In the genomic region with DNA sequence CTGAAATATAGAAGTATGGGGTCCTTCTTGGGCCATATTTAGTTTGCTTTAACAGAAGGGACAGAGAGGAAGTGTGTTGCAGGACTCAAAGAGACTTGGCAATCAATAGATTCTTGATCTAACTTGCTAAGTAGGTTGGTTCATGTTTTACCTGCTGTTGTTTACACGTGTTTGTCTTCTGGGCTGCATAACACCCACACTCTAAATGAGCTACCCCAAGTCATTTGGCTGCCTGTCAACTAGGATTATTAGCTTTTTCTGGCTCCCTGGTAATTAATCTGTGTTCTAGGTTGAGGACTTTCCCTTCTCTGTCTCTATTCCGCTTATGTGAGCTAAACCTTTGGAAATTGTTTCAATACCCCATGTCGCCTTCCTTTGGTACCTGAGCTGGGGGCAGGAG, we compare ENCODE assay signal across 14 cellular contexts. TPM values are rescaled to one million over a fixed set of nuclear protein-coding genes. Genes with fewer than 3 reads are reported as not detected.
DNase-seq lines count a peak whose midpoint lies in the region; ATAC-seq, FAIRE-seq and TF ChIP-seq lines count a peak whose summit lies in the region.
"Had no signal": no experiment of that assay in that cellular context is flagged by ENCODE, and none has a peak within 500 bp of the region (broad histone marks: within the 10 kb centered on the region; RNA-seq: fewer than 3 reads in every experiment).

No MANE protein-coding gene starts in this region.

- RAD21 ChIA-PET in GM12878 (lab: Charles Lee; ENCODE audit: unreplicated experiment): interaction anchor here (1.1 to 1.9 kb wide), 3 partner anchors 8 to 131 kb away, joined by 4 to 8 read pairs (median 6); a partner anchor contains a TSS

- no peaks in the 10 kb centered on the region for H3K36me3 Mint-ChIP-seq in stimulated activated naive B cell treated with anti-CD40 and anti-IgM and Interleukin-4, amounts not matched to agents 10 μg/mL and 1 μg/mL and 100 μg/mL, for 72 hours

- WGBS in GM12878 (ENCODE audit: insufficient coverage, insufficient replicate concordance, low lambda C conversion rate, missing lambda C conversion rate): 22% methylated on average over 3 of the region's 3 CpGs

- no peak for TF ChIP-seq EP300 in GM12878 (IDR thresholded peaks at IDR 0.05; ENCODE audit: borderline replicate concordance in 1 of 2, control insufficient read depth in 1 of 2, low read depth in 2 of 2, low read length in 2 of 2)

- H3K9me3 Mint-ChIP-seq in stimulated activated naive B cell treated with anti-CD40 and anti-IgM and Interleukin-4, amounts not matched to agents 10 μg/mL and 1 μg/mL and 100 μg/mL, for 72 hours: no peaks in the 10 kb centered on the region

- peaks cover 9 to 13% of the 10 kb centered on the region in 2 donors for H3K27me3 Mint-ChIP-seq in stimulated activated naive B cell treated with anti-CD40 and anti-IgM and Interleukin-4, amounts not matched to agents 10 μg/mL and 1 μg/mL and 100 μg/mL, for 72 hours

- DNase-seq in NCI-H2171 treated with DMSO at 0.1 percent for 48 hours (lab: John Stamatoyannopoulos, UW) (peak; percentile 36), NCI-H2171 (lab: John Stamatoyannopoulos, UW) (no peak), NCI-H1694 (lab: John Stamatoyannopoulos, UW) (peak; percentile 30), GM12878 (ENCODE audit: low read depth, low spot score) (no peak), NCI-H510A (lab: John Stamatoyannopoulos, UW) (no peak), 8988T (no peak)
- DNase-seq in stimulated activated naive B cell treated with anti-CD40 and anti-IgM and Interleukin-4, amounts not matched to agents 10 μg/mL and 1 μg/mL and 100 μg/mL, for 72 hours: no peak
- DNase-seq: Caco-2, H7, NCI-H146, NCI-H524 treated with DMSO at 0.1 percent for 48 hours, PC-3 had no signal

- no TSS peak for BruUV-seq in GM12878 (replicated peaks; lab: Mats Ljungman, UMichigan)

- H3K9ac ChIP-seq in GM12878 (ENCODE audit: control insufficient read depth, insufficient read depth, low read length): no peak overlapping the region

- ATAC-seq in GM12878 (peak; percentile 42), HG03521 (IDR thresholded peaks at IDR 0.05; ENCODE audit: unreplicated experiment) (no peak)
- peak; percentile 5 to 12 for ATAC-seq in stimulated activated naive B cell treated with anti-CD40 and anti-IgM and Interleukin-4, amounts not matched to agents 10 μg/mL and 1 μg/mL and 100 μg/mL, for 72 hours (replicated peaks)
- ATAC-seq: PC-3 had no signal

- H3K27ac ChIP-seq in GM12878 (ENCODE audit: control insufficient read depth, insufficient read depth): no peak overlapping the region

- H3K4me2 ChIP-seq in GM12878 (ENCODE audit: control insufficient read depth, insufficient read depth): no peak overlapping the region

- H3K27me3 ChIP-seq in GM12878 (replicated peaks in 1 of 2; ENCODE audit: control insufficient read depth in 2 of 2, insufficient read depth in 2 of 2, low read length in 1 of 2): no peaks in the 10 kb centered on the region

- H3K36me3 ChIP-seq in GM12878 (ENCODE audit: control insufficient read depth in 2 of 2, insufficient read depth in 2 of 2, low read length in 1 of 2): no peaks in the 10 kb centered on the region

- H3K9me3 ChIP-seq in GM12878 (replicated peaks; ENCODE audit: control insufficient read depth, insufficient read depth, low read length): no peaks in the 10 kb centered on the region
- H3K9me3 ChIP-seq: Caco-2 had no signal

- H3K4me3 Mint-ChIP-seq in stimulated activated naive B cell treated with anti-CD40 and anti-IgM and Interleukin-4, amounts not matched to agents 10 μg/mL and 1 μg/mL and 100 μg/mL, for 72 hours: no peak overlapping the region

- H2AFZ ChIP-seq in GM12878 (ENCODE audit: control insufficient read depth, low read depth, low read length): no peak overlapping the region

- SMC1A ChIA-PET in GM12878 (lab: Charles Lee; ENCODE audit: uncharacterized antibody, unreplicated experiment): interaction anchor here (0.7 to 1.8 kb wide), 12 partner anchors 8 to 1024 kb away, joined by 3 to 5 read pairs (median 4); no protein-coding TSS in a partner anchor

- no peak for TF ChIP-seq CTCF in GM12878 (IDR thresholded peaks at IDR 0.05 in 2 of 3, conservative IDR thresholded peaks at IDR 0.05 in 1 of 3; ENCODE audit: control insufficient read depth in 2 of 3, extremely low read depth in 1 of 3, insufficient read depth in 1 of 3, low read depth in 3 of 3, low read length in 3 of 3)

- no peak for TF ChIP-seq RAD21 in GM12878 (IDR thresholded peaks at IDR 0.05; ENCODE audit: insufficient read depth, low read depth, low read length)

- no peaks in the 10 kb centered on the region for H3K79me2 ChIP-seq in GM12878 (ENCODE audit: control insufficient read depth, insufficient read depth, low read length)

- no peaks in the 10 kb centered on the region for H3K4me1 ChIP-seq in GM12878 (ENCODE audit: control insufficient read depth, insufficient read depth, low read length)

- no peak for TF ChIP-seq POLR2A in GM12878 (IDR thresholded peaks at IDR 0.05; ENCODE audit: low read depth, low read length)

- intact Hi-C loops in GM12878 (cut with micrococcal nuclease; ENCODE audit: unreplicated experiment): loop anchor here (2.0 kb wide), 1 partner anchor 130 kb away; a partner anchor contains a TSS

- H3K27ac Mint-ChIP-seq in stimulated activated naive B cell treated with anti-CD40 and anti-IgM and Interleukin-4, amounts not matched to agents 10 μg/mL and 1 μg/mL and 100 μg/mL, for 72 hours: no peak overlapping the region

- no peaks in the 10 kb centered on the region for H4K20me1 ChIP-seq in GM12878 (ENCODE audit: control insufficient read depth, insufficient read depth)

- in situ Hi-C loops in GM12878 (cut with MboI): no loop called here

- no peak for FAIRE-seq in GM12878 (lab: Jason Lieb, UNC)
- FAIRE-seq: A204.1 had no signal

- no peak overlapping the region for H3K4me3 ChIP-seq in GM12878

- H3K4me1 Mint-ChIP-seq in stimulated activated naive B cell treated with anti-CD40 and anti-IgM and Interleukin-4, amounts not matched to agents 10 μg/mL and 1 μg/mL and 100 μg/mL, for 72 hours: peaks cover 10 to 28% of the 10 kb centered on the region in 2 donors

- POLR2A ChIA-PET in GM12878 (lab: Charles Lee): interaction anchor here (1.1 kb wide), 1 partner anchor 131 kb away, joined by 3 read pairs; no protein-coding TSS in a partner anchor

- CTCF ChIA-PET in GM12878 (lab: Yijun Ruan, JAX): interaction anchor here (0.6 to 1.4 kb wide), 10 partner anchors 16 to 1041 kb away, joined by 3 read pairs; no protein-coding TSS in a partner anchor

TF ChIP-seq in GM12878, 131 proteins besides CTCF, POLR2A, EP300 and RAD21:
- TF ChIP-seq, protein P1, sequence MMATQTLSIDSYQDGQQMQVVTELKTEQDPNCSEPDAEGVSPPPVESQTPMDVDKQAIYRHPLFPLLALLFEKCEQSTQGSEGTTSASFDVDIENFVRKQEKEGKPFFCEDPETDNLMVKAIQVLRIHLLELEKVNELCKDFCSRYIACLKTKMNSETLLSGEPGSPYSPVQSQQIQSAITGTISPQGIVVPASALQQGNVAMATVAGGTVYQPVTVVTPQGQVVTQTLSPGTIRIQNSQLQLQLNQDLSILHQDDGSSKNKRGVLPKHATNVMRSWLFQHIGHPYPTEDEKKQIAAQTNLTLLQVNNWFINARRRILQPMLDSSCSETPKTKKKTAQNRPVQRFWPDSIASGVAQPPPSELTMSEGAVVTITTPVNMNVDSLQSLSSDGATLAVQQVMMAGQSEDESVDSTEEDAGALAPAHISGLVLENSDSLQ (IDR thresholded peaks at IDR 0.05): peak; percentile 64
- no peak for TF ChIP-seq NBN (IDR thresholded peaks at IDR 0.05)

RNA-seq across cellular contexts. Expression of a gene that starts 10.1 kb away (rescaled TPM):
- not detected in 2 replicates for total RNA-seq in GM12878 (2013; cell fraction: nucleolus; rRNA removed)
- total RNA-seq in GM12878 (2014; rRNA removed) (not detected in 2 replicates), GM12878 (2014; rRNA removed; fragmentation: Illumina TruSeq; extraction: Trizol) (not detected in 2 replicates), GM12878 (2021) (0.41 TPM in 1 of 2 replicates, not detected in the other)
- polyA plus RNA-seq in GM12878 (2011; ENCODE audit: low read depth): not detected
- polyA plus RNA-seq in GM12878 (2011; rRNA removed) (not detected in 2 replicates), GM12878 (2014; fragmentation: Illumina TruSeq; extraction: Trizol) (not detected in 2 replicates), GM12878 (2014; fragmentation: Nextera tagmentation; extraction: Ambion mirVana) (not detected), GM12878 (2014; rRNA removed) (not detected in 2 replicates), GM12878 (2016; fragmentation: Nextera tagmentation; extraction: Ambion mirVana) (not detected)
- polyA plus RNA-seq in GM12878 (2011; cell fraction: cytosol; rRNA removed): not detected in 2 replicates
- not detected in 2 replicates for polyA plus RNA-seq in GM12878 (2011; cell fraction: nucleus; rRNA removed)
- polyA plus RNA-seq in GM12878 (2012): not detected in 2 replicates
- not detected in 2 replicates for polyA minus RNA-seq in GM12878 (2011; rRNA and poly(A)+ RNA removed)
- polyA minus RNA-seq in GM12878 (2011; cell fraction: cytosol; rRNA and poly(A)+ RNA removed): not detected in 2 replicates
- polyA minus RNA-seq in GM12878 (2011; cell fraction: nucleus; rRNA and poly(A)+ RNA removed): not detected in 2 replicates
- total RNA-seq: Caco-2, H7, PC-3 had no signal

RNA-seq across cellular contexts. Expression of a gene that starts 38.9 kb away (rescaled TPM):
- 15.0 and 16.2 TPM in 2 replicates for total RNA-seq in GM12878 (2013; cell fraction: nucleolus; rRNA removed)
- total RNA-seq in GM12878 (2014; rRNA removed) (6.3 and 7.3 TPM in 2 replicates), GM12878 (2014; rRNA removed; fragmentation: Illumina TruSeq; extraction: Trizol) (5.5 TPM in 2 replicates), GM12878 (2021) (4.3 and 4.5 TPM in 2 replicates)
- 3.6 TPM for polyA plus RNA-seq in GM12878 (2011; ENCODE audit: low read depth)
- polyA plus RNA-seq in GM12878 (2011; rRNA removed) (5.6 and 7.4 TPM in 2 replicates), GM12878 (2014; fragmentation: Illumina TruSeq; extraction: Trizol) (5.9 and 6.6 TPM in 2 replicates), GM12878 (2014; fragmentation: Nextera tagmentation; extraction: Ambion mirVana) (1 to 10 TPM; 1.1 to 1.4 TPM), GM12878 (2014; rRNA removed) (6.4 TPM in 2 replicates), GM12878 (2016; fragmentation: Nextera tagmentation; extraction: Ambion mirVana) (1 to 10 TPM; 1.8 to 2.1 TPM)
- polyA plus RNA-seq in GM12878 (2011; cell fraction: cytosol; rRNA removed): 2.7 and 3.0 TPM in 2 replicates
- polyA plus RNA-seq in GM12878 (2011; cell fraction: nucleus; rRNA removed): 8.6 and 8.7 TPM in 2 replicates
- 4.1 and 4.6 TPM in 2 replicates for polyA plus RNA-seq in GM12878 (2012)
- 3.7 and 4.1 TPM in 2 replicates for polyA minus RNA-seq in GM12878 (2011; rRNA and poly(A)+ RNA removed)
- 1.6 and 1.7 TPM in 2 replicates for polyA minus RNA-seq in GM12878 (2011; cell fraction: cytosol; rRNA and poly(A)+ RNA removed)
- polyA minus RNA-seq in GM12878 (2011; cell fraction: nucleus; rRNA and poly(A)+ RNA removed): 2.7 and 4.0 TPM in 2 replicates

Comparison
In these comparisons a context has a peak if more than half of its experiments do, and no peak if none do; other contexts are left out.
1. DNase-seq: peak in NCI-H2171 treated with DMSO at 0.1 percent for 48 hours (single experiment) and NCI-H1694 (single experiment); none in NCI-H2171 (single experiment), GM12878 (single experiment), stimulated activated naive B cell treated with anti-CD40 and anti-IgM and Interleukin-4, amounts not matched to agents 10 μg/mL and 1 μg/mL and 100 μg/mL, for 72 hours (single experiment), NCI-H510A (single experiment) and 8988T (single experiment).